Comparison of ENCODE assay signal across 1 cellular context in genomic region chr5:112339761-112340160, GRCh38.
TF ChIP-seq lines count a peak whose summit lies in the region.

No MANE protein-coding gene starts in this region.

TF ChIP-seq in A549, 52 proteins besides CTCF, POLR2A, EP300 and RAD21 (continued from another document):
- no peak for TF ChIP-seq FOSL2 (IDR thresholded peaks at IDR 0.05)
- TF ChIP-seq FOSL2 (CRISPR knock-in tag; IDR thresholded peaks at IDR 0.05): no peak
- no peak for TF ChIP-seq MAZ (IDR thresholded peaks at IDR 0.05; ENCODE audit: borderline replicate concordance, low read depth, low read length)
- TF ChIP-seq SREBF2 (IDR thresholded peaks at IDR 0.05): no peak
TF ChIP-seq in A549: peak in this region for 0.
